Comparison of ENCODE assay signal across 19 cellular contexts in the genomic region with DNA sequence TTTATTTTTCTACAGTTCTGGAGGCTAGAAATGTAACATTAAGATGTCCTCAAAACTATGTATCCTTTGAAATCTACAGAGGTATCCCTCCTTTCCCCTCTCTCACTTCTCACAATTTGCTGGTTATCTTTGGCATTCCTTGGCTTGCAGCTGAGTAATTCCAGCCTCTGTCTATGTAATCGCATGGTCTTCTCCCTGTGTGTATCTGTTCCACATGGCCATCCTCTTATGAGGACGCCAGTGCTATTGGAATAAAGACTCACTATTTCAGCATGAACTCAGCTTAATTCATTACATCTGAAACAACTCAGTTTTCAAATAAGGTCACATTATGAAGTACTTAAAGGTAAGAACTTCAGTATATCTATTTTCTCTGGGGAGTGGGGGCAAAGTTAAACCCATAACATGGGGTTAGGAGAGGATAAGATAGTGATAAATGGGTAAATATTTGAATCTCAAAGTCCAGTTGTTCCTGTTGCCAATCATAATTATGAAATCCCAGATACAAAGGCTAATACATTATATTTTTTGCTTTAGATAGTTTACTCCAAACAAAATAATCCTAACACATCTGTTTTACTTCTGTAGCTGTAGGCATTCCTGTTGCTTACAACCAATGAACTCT.
DNase-seq lines count a peak whose midpoint lies in the region; ATAC-seq and TF ChIP-seq lines count a peak whose summit lies in the region.
"Had no signal": no experiment of that assay in that cellular context is flagged by ENCODE, and none has a peak within 500 bp of the region (broad histone marks: within the 10 kb centered on the region; RNA-seq: fewer than 3 reads in every experiment).

No MANE protein-coding gene starts in this region.

- TF ChIP-seq POLR2A in right lobe of liver (IDR thresholded peaks at IDR 0.05): no peak

- 23% methylated on average over 2 of the region's 2 CpGs for WGBS in right lobe of liver (ENCODE audit: insufficient coverage, low coverage, low lambda C conversion rate, missing lambda C conversion rate)

- intact Hi-C loops in Caco-2 (cut with micrococcal nuclease; ENCODE audit: unreplicated experiment): loop anchor here (1.0 kb wide), 1 partner anchor 85 kb away; no protein-coding TSS in a partner anchor
- intact Hi-C loops in right lobe of liver (cut with DNase I): no loop called here

- BruUV-seq in Caco-2 (replicated peaks; lab: Mats Ljungman, UMichigan): no TSS peak

- CTCF ChIA-PET in Caco-2 (lab: Charles Lee): no interaction called here

- H3K9me3 ChIP-seq in Caco-2 (peaks cover 18% of the 10 kb centered on the region; the same call in 1 of the 2 replicates), right lobe of liver (no peaks in the 10 kb centered on the region)
- H3K9me3 ChIP-seq: BE2C, BLaER1 had no signal

- no peaks in the 10 kb centered on the region for H3K27me3 Mint-ChIP-seq in Caco-2 (ENCODE audit: insufficient read depth, unreplicated experiment)
- H3K27me3 Mint-ChIP-seq: CD4-positive, alpha-beta memory T cell; CD4-positive, CD25-positive, alpha-beta regulatory T cell; CD8-positive, alpha-beta memory T cell had no signal

- H3K36me3 ChIP-seq in Caco-2 (ENCODE audit: control insufficient read depth, insufficient read depth, low read length) (no peaks in the 10 kb centered on the region), right lobe of liver (no peaks in the 10 kb centered on the region)
- H3K36me3 ChIP-seq: BE2C, BLaER1 had no signal

- peak overlapping the region in 1 of 3 donors; percentile 29 for H3K27ac ChIP-seq in right lobe of liver
- H3K27ac ChIP-seq: BLaER1 had no signal

- ATAC-seq in right lobe of liver (peak; percentile 74 to 93 (median 88)), GM18502 (IDR thresholded peaks at IDR 0.05; ENCODE audit: poor library complexity, unreplicated experiment) (no peak), HG03521 (IDR thresholded peaks at IDR 0.05; ENCODE audit: unreplicated experiment) (no peak), HG03159 (IDR thresholded peaks at IDR 0.05; ENCODE audit: unreplicated experiment) (no peak)

- POLR2A ChIA-PET in Caco-2 (lab: Charles Lee): no interaction called here

- H3K27ac Mint-ChIP-seq in Caco-2 (ENCODE audit: unreplicated experiment): peak overlapping the region; percentile 76
- H3K27ac Mint-ChIP-seq: CD4-positive, alpha-beta memory T cell; CD4-positive, CD25-positive, alpha-beta regulatory T cell; CD8-positive, alpha-beta memory T cell had no signal

- peaks cover 12% of the 10 kb centered on the region for H3K4me1 Mint-ChIP-seq in Caco-2 (ENCODE audit: low read depth, unreplicated experiment)
- H3K4me1 Mint-ChIP-seq: CD14-positive monocyte; CD4-positive, alpha-beta memory T cell; CD4-positive, CD25-positive, alpha-beta regulatory T cell; CD8-positive, alpha-beta memory T cell had no signal

- H3K27me3 ChIP-seq in Caco-2 (replicated peaks; ENCODE audit: control insufficient read depth, insufficient read depth, low read length) (no peaks in the 10 kb centered on the region), right lobe of liver (no peaks in the 10 kb centered on the region)
- H3K27me3 ChIP-seq: BE2C, BLaER1 had no signal

- DNase-seq in Caco-2: peak in 1 of 2 experiments; percentile 20
- DNase-seq in HuH-7.5 (ENCODE audit: low spot score): peak; percentile 3
- DNase-seq in right lobe of liver: no peak
- DNase-seq: 8988T; ACHN; BE2C; C1 segment of cervical spinal cord; Calu3; CD4-positive, alpha-beta memory T cell; CD4-positive, CD25-positive, alpha-beta regulatory T cell; CD8-positive, alpha-beta memory T cell; COR-L47; DMS79 treated with DMSO at 0.1 percent for 48 hours; GF-D8 had no signal

- peaks cover 28% of the 10 kb centered on the region for H3K9me3 Mint-ChIP-seq in Caco-2 (ENCODE audit: unreplicated experiment)

- no peak overlapping the region for H3K4me3 ChIP-seq in Caco-2 (ENCODE audit: low read depth, low read length)
- no peak overlapping the region for H3K4me3 ChIP-seq in right lobe of liver
- H3K4me3 ChIP-seq: BLaER1 had no signal

- no peak for TF ChIP-seq CTCF in Caco-2 (IDR thresholded peaks at IDR 0.05; ENCODE audit: insufficient read depth in 1 of 2, low read depth in 1 of 2, low read length in 1 of 2, severe bottlenecking in 1 of 2, unreplicated experiment in 1 of 2)
- TF ChIP-seq CTCF in right lobe of liver (IDR thresholded peaks at IDR 0.05): no peak

- peaks cover 21% of the 10 kb centered on the region for H3K4me1 ChIP-seq in Caco-2
- H3K4me1 ChIP-seq in right lobe of liver: no peaks in the 10 kb centered on the region
- H3K4me1 ChIP-seq: BE2C, BLaER1 had no signal

- H3K4me3 Mint-ChIP-seq in Caco-2 (ENCODE audit: unreplicated experiment): peak overlapping the region; percentile 47
- H3K4me3 Mint-ChIP-seq: CD14-positive monocyte; CD4-positive, alpha-beta memory T cell; CD4-positive, CD25-positive, alpha-beta regulatory T cell; CD8-positive, alpha-beta memory T cell had no signal

- peaks cover 12% of the 10 kb centered on the region for H3K36me3 Mint-ChIP-seq in Caco-2 (ENCODE audit: insufficient read depth, unreplicated experiment)
- H3K36me3 Mint-ChIP-seq: CD14-positive monocyte; CD4-positive, alpha-beta memory T cell; CD4-positive, CD25-positive, alpha-beta regulatory T cell; CD8-positive, alpha-beta memory T cell had no signal

Comparison
In these comparisons a context has a peak if more than half of its experiments do, and no peak if none do; other contexts are left out.
1. ATAC-seq: peak in right lobe of liver (4 of 4); none in GM18502 (single experiment), HG03521 (single experiment) and HG03159 (single experiment).